8 cellular contexts compared by ENCODE assay signal in the genomic region with DNA sequence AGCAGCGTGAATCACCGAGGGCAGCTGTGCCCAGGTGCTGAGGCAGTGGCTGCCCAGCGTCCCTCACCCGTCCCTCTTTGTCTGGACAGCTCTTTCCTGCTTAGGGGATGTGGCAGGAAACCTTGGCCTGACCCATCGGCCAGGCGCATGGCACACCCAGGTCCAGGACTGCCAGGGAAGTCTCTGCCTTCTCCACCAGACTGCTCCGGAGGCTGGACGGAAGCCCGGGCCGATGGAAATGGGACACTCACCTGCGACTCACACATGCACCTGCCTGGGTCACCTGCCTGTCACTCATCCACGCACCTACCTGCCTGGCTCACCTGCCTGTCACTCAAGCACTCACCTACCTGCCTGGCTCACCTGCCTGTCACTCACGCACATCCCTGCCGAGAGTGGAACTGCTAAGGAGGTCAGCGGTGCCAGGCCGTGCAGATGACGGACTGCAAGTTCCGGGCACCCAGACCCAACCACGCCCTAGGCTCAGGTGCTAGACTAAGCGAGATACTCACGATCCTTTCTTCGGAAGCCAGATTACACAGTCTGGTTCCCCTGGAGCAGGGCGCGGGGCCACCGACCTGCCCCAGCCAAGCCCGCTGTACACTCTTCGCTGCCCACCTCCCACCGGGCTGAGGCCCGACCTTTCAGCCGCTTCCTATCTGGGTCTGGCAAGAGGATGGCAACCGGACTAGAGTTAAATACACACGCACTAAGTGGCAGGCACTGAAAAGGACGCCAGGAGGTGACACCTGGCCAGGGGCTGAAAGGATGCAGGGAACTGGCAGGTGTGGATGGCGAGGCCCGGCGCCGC. TPM values are rescaled to one million over a fixed set of nuclear protein-coding genes. Genes with fewer than 3 reads are reported as not detected.
DNase-seq lines count a peak whose midpoint lies in the region; TF ChIP-seq lines count a peak whose summit lies in the region.

No MANE protein-coding gene starts in this region.

- peak overlapping the region; percentile 81 to 84 for H3K27ac ChIP-seq in breast epithelium

- intact Hi-C loops in breast epithelium (cut with DNase I; ENCODE audit: low total_unique reads), result no loop called here

- peak overlapping the region; percentile 79 for H3K4me3 ChIP-seq in NB4 (ENCODE audit: low read depth, low read length)
- peak overlapping the region; percentile 71 to 88 (median 75) for H3K4me3 ChIP-seq in breast epithelium

- no peaks in the 10 kb centered on the region for H3K36me3 ChIP-seq in breast epithelium

- no peak for TF ChIP-seq CTCF in NB4 (IDR thresholded peaks at IDR 0.05; ENCODE audit: low read depth, low read length)
- TF ChIP-seq CTCF in breast epithelium (IDR thresholded peaks at IDR 0.05), result no peak
- TF ChIP-seq CTCF in GM13976 (IDR thresholded peaks at IDR 0.05; ENCODE audit: borderline replicate concordance, control extremely low read depth, extremely low read depth, insufficient read depth, missing control alignments), result no peak

- H3K27me3 ChIP-seq in breast epithelium, result no peaks in the 10 kb centered on the region

- in situ Hi-C loops in GM13976 (cut with MboI; ENCODE audit: low sequenced_read_pairs, unreplicated experiment), result loop anchor here (25.0 kb wide), 1 partner anchor 385 kb away; no protein-coding TSS in a partner anchor

- TF ChIP-seq POLR2A in NB4 (IDR thresholded peaks at IDR 0.05; ENCODE audit: extremely low read depth, insufficient read length) (no peak), breast epithelium (IDR thresholded peaks at IDR 0.05) (no peak)

- no peaks in the 10 kb centered on the region for H3K9me3 ChIP-seq in breast epithelium

- H3K4me1 ChIP-seq in breast epithelium, result peaks cover 13 to 22% of the 10 kb centered on the region in 2 donors

- peak; percentile 30 for DNase-seq in ELR (ENCODE audit: low read depth)
- no peak for DNase-seq in NB4 (ENCODE audit: low read depth)
- DNase-seq in breast epithelium (ENCODE audit: low spot score in 2 of 2), result peak; percentile 60 to 72
- peak; percentile 72 for DNase-seq in mucosa of gallbladder (ENCODE audit: low spot score)
- DNase-seq in OCI-M2 (lab: John Stamatoyannopoulos, UW; ENCODE audit: unreplicated experiment), result no peak
- DNase-seq in GM13976 (ENCODE audit: low spot score), result no peak
- no peak for DNase-seq in stimulated activated naive CD4-positive, alpha-beta T cell (lab: John Stamatoyannopoulos, UW)
- no peak for DNase-seq in activated CD4-positive, CD25-positive, alpha-beta regulatory T cell treated with anti-CD3 and anti-CD28 coated beads, Interleukin-2, amount 50 U/mL, for 72 hours

RNA-seq across cellular contexts. Expression of a gene that starts 1.1 kb away (rescaled TPM):
- total RNA-seq in breast epithelium (10 to 100 TPM; 37.0 to 39.8 (median 37.4) TPM), mucosa of gallbladder (68.9 TPM)

RNA-seq across cellular contexts. Expression of a gene that starts 7.7 kb away (rescaled TPM):
- total RNA-seq in breast epithelium, result 1 to 10 TPM in 2 of 3 donors, under 1 TPM in 1; 0.96 to 5.2 (median 4.7) TPM
- total RNA-seq in mucosa of gallbladder, result 7.9 TPM

RNA-seq across cellular contexts. Expression of a gene that starts 26.0 kb away (rescaled TPM):
- total RNA-seq in breast epithelium (1 to 10 TPM in 1 of 3 donors, not detected in 2; 2.0 TPM), mucosa of gallbladder (4.9 TPM)

RNA-seq across cellular contexts. Expression of a gene that starts 35.2 kb away (rescaled TPM):
- total RNA-seq in breast epithelium (10 to 100 TPM; 19.7 to 33.4 (median 26.9) TPM), mucosa of gallbladder (86.6 TPM)

RNA-seq across cellular contexts. Expression of a gene that starts 35.9 kb away (rescaled TPM):
- total RNA-seq in breast epithelium, result 10 to 100 TPM; 16.0 to 27.5 (median 22.0) TPM
- 19.0 TPM for total RNA-seq in mucosa of gallbladder

Comparison
In these comparisons a context has a peak if more than half of its experiments do, and no peak if none do; other contexts are left out.
1. DNase-seq: peak in ELR (single experiment), breast epithelium (2 of 2) and mucosa of gallbladder (single experiment); none in NB4 (single experiment), OCI-M2 (single experiment), GM13976 (single experiment), stimulated activated naive CD4-positive, alpha-beta T cell (0 of 6) and activated CD4-positive, CD25-positive, alpha-beta regulatory T cell treated with anti-CD3 and anti-CD28 coated beads, Interleukin-2, amount 50 U/mL, for 72 hours (single experiment).